ENCODE assay signal across 1 cellular context in the genomic region with DNA sequence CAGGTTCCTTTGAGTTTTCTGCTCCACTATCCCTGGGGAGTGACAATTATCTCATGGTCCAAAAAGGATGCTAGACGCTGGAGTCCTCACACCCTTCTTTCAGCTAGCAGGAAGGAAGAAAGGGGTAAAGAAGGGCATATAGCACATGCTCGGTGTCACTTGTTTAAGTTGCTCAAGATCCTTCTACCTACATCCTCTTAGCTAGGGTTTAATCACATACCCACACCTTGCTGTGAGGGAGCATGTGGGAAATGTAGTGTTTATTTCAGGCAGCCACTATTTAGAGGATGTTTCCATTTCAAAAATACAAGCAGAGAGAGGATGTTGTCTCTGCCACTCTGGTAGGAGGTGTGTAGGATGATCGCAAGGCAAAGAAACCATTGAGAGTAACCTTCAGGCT.
TF ChIP-seq lines count a peak whose summit lies in the region.

No MANE protein-coding gene starts in this region.

TF ChIP-seq in GM12878, 131 proteins besides CTCF, POLR2A, EP300 and RAD21 (continued from another document):
- TF ChIP-seq, protein P1, sequence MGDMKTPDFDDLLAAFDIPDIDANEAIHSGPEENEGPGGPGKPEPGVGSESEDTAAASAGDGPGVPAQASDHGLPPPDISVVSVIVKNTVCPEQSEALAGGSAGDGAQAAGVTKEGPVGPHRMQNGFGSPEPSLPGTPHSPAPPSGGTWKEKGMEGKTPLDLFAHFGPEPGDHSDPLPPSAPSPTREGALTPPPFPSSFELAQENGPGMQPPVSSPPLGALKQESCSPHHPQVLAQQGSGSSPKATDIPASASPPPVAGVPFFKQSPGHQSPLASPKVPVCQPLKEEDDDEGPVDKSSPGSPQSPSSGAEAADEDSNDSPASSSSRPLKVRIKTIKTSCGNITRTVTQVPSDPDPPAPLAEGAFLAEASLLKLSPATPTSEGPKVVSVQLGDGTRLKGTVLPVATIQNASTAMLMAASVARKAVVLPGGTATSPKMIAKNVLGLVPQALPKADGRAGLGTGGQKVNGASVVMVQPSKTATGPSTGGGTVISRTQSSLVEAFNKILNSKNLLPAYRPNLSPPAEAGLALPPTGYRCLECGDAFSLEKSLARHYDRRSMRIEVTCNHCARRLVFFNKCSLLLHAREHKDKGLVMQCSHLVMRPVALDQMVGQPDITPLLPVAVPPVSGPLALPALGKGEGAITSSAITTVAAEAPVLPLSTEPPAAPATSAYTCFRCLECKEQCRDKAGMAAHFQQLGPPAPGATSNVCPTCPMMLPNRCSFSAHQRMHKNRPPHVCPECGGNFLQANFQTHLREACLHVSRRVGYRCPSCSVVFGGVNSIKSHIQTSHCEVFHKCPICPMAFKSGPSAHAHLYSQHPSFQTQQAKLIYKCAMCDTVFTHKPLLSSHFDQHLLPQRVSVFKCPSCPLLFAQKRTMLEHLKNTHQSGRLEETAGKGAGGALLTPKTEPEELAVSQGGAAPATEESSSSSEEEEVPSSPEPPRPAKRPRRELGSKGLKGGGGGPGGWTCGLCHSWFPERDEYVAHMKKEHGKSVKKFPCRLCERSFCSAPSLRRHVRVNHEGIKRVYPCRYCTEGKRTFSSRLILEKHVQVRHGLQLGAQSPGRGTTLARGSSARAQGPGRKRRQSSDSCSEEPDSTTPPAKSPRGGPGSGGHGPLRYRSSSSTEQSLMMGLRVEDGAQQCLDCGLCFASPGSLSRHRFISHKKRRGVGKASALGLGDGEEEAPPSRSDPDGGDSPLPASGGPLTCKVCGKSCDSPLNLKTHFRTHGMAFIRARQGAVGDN (IDR thresholded peaks at IDR 0.05): peak; percentile 69; the same call in 1 of the 2 replicates
- 0 out of 4 replicates have a peak, but pooled peaks of 1 of the 2 experiments have one; percentile 16 for TF ChIP-seq ETV6 (conservative IDR thresholded peaks at IDR 0.05 in 1 of 2, IDR thresholded peaks at IDR 0.05 in 1 of 2; ENCODE audit: borderline replicate concordance in 1 of 2, low read depth in 1 of 2)
- TF ChIP-seq IRF4 (IDR thresholded peaks at IDR 0.05; ENCODE audit: low read depth, low read length): 0 out of 2 replicates have a peak, but pooled peaks have one; percentile 7
- no peak for TF ChIP-seq WRNIP1 (IDR thresholded peaks at IDR 0.05; ENCODE audit: borderline replicate concordance, low read depth, low read length)
- peak in 1 of 2 experiments; percentile 24; a peak in 2 of 4 replicates for TF ChIP-seq IKZF2 (IDR thresholded peaks at IDR 0.05)
- TF ChIP-seq HDGF (IDR thresholded peaks at IDR 0.05): 0 out of 2 replicates have a peak, but pooled peaks have one; percentile 19
- TF ChIP-seq, protein P2, sequence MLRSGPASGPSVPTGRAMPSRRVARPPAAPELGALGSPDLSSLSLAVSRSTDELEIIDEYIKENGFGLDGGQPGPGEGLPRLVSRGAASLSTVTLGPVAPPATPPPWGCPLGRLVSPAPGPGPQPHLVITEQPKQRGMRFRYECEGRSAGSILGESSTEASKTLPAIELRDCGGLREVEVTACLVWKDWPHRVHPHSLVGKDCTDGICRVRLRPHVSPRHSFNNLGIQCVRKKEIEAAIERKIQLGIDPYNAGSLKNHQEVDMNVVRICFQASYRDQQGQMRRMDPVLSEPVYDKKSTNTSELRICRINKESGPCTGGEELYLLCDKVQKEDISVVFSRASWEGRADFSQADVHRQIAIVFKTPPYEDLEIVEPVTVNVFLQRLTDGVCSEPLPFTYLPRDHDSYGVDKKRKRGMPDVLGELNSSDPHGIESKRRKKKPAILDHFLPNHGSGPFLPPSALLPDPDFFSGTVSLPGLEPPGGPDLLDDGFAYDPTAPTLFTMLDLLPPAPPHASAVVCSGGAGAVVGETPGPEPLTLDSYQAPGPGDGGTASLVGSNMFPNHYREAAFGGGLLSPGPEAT (IDR thresholded peaks at IDR 0.05; ENCODE audit: low read depth): 0 out of 2 replicates have a peak, but pooled peaks have one; percentile 7
- TF ChIP-seq, protein P3, sequence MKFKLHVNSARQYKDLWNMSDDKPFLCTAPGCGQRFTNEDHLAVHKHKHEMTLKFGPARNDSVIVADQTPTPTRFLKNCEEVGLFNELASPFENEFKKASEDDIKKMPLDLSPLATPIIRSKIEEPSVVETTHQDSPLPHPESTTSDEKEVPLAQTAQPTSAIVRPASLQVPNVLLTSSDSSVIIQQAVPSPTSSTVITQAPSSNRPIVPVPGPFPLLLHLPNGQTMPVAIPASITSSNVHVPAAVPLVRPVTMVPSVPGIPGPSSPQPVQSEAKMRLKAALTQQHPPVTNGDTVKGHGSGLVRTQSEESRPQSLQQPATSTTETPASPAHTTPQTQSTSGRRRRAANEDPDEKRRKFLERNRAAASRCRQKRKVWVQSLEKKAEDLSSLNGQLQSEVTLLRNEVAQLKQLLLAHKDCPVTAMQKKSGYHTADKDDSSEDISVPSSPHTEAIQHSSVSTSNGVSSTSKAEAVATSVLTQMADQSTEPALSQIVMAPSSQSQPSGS (IDR thresholded peaks at IDR 0.05; ENCODE audit: low read length): 0 out of 2 replicates have a peak, but pooled peaks have one; percentile 7
- 0 out of 2 replicates have a peak, but pooled peaks have one; percentile 32 for TF ChIP-seq MEF2A (IDR thresholded peaks at IDR 0.05; ENCODE audit: insufficient read depth, low read depth, low read length)
- 0 out of 2 replicates have a peak, but pooled peaks have one; percentile 40 for TF ChIP-seq IKZF1 (conservative IDR thresholded peaks at IDR 0.05)
- TF ChIP-seq, protein P4, sequence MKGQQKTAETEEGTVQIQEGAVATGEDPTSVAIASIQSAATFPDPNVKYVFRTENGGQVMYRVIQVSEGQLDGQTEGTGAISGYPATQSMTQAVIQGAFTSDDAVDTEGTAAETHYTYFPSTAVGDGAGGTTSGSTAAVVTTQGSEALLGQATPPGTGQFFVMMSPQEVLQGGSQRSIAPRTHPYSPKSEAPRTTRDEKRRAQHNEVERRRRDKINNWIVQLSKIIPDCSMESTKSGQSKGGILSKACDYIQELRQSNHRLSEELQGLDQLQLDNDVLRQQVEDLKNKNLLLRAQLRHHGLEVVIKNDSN (IDR thresholded peaks at IDR 0.05; ENCODE audit: borderline replicate concordance, extremely low read length, insufficient read depth, low read depth, low read length): no peak
- no peak for TF ChIP-seq FOS (IDR thresholded peaks at IDR 0.05; ENCODE audit: borderline replicate concordance, extremely low read depth, insufficient read length)
- TF ChIP-seq, protein P5, sequence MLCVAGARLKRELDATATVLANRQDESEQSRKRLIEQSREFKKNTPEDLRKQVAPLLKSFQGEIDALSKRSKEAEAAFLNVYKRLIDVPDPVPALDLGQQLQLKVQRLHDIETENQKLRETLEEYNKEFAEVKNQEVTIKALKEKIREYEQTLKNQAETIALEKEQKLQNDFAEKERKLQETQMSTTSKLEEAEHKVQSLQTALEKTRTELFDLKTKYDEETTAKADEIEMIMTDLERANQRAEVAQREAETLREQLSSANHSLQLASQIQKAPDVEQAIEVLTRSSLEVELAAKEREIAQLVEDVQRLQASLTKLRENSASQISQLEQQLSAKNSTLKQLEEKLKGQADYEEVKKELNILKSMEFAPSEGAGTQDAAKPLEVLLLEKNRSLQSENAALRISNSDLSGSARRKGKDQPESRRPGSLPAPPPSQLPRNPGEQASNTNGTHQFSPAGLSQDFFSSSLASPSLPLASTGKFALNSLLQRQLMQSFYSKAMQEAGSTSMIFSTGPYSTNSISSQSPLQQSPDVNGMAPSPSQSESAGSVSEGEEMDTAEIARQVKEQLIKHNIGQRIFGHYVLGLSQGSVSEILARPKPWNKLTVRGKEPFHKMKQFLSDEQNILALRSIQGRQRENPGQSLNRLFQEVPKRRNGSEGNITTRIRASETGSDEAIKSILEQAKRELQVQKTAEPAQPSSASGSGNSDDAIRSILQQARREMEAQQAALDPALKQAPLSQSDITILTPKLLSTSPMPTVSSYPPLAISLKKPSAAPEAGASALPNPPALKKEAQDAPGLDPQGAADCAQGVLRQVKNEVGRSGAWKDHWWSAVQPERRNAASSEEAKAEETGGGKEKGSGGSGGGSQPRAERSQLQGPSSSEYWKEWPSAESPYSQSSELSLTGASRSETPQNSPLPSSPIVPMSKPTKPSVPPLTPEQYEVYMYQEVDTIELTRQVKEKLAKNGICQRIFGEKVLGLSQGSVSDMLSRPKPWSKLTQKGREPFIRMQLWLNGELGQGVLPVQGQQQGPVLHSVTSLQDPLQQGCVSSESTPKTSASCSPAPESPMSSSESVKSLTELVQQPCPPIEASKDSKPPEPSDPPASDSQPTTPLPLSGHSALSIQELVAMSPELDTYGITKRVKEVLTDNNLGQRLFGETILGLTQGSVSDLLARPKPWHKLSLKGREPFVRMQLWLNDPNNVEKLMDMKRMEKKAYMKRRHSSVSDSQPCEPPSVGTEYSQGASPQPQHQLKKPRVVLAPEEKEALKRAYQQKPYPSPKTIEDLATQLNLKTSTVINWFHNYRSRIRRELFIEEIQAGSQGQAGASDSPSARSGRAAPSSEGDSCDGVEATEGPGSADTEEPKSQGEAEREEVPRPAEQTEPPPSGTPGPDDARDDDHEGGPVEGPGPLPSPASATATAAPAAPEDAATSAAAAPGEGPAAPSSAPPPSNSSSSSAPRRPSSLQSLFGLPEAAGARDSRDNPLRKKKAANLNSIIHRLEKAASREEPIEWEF (IDR thresholded peaks at IDR 0.05; ENCODE audit: insufficient replicate concordance, low read depth, low read length): no peak
